ENCODE assay signal across 21 cellular contexts in the genomic region with DNA sequence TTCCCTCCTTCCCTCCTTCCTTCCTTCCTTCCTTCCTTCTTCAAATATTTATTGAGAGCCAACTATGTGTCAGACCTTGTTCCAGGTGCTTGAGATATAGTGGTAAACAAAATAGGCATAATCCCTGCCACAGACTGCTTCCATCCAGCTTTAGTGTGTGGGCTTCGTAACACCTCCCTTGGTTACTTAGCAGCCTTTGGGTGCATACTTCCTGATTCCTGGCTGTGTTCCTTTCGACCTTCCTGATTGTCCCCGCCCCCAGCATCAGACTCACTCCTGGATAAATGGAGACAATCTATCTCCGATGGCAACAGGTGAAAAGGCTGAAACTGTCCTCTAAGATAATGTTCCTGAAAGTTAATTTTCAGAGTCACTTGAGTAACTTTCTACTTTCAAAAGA. TPM values are rescaled to one million over a fixed set of nuclear protein-coding genes. Genes with fewer than 3 reads are reported as not detected.
A peak's percentile ranks its signal among the peaks of the same experiment; 100 is the strongest.
DNase-seq lines count a peak whose midpoint lies in the region; FAIRE-seq and TF ChIP-seq lines count a peak whose summit lies in the region.
"Had no signal": no experiment of that assay in that cellular context is flagged by ENCODE, and none has a peak within 500 bp of the region (broad histone marks: within the 10 kb centered on the region; RNA-seq: fewer than 3 reads in every experiment).

No MANE protein-coding gene starts in this region.

- H3K27me3 ChIP-seq in astrocyte (ENCODE audit: insufficient read depth, low read length) (no peaks in the 10 kb centered on the region), small intestine (ENCODE audit: control insufficient read depth in 2 of 2, insufficient read depth in 2 of 2, low read length in 2 of 2) (no peaks in the 10 kb centered on the region), esophagus squamous epithelium (no peaks in the 10 kb centered on the region), Karpas-422 (ENCODE audit: low read length) (no peaks in the 10 kb centered on the region)

- H3K27ac ChIP-seq in astrocyte (ENCODE audit: low read depth, low read length) = no peak overlapping the region
- no peak overlapping the region for H3K27ac ChIP-seq in small intestine (ENCODE audit: low read depth in 1 of 2, low read length in 1 of 2)
- H3K27ac ChIP-seq in esophagus squamous epithelium = no peak overlapping the region
- H3K27ac ChIP-seq in Karpas-422 (ENCODE audit: low read length) = no peak overlapping the region
- H3K27ac ChIP-seq: GM23248, PC-9 had no signal

- H3K4me3 Mint-ChIP-seq in astrocyte (ENCODE audit: unreplicated experiment) = no peak overlapping the region
- H3K4me3 Mint-ChIP-seq: CD14-positive monocyte had no signal

- H3K9ac ChIP-seq in astrocyte (ENCODE audit: low read length) (no peak overlapping the region), Karpas-422 (ENCODE audit: low read length) (no peak overlapping the region)
- H3K9ac ChIP-seq: GM23248 had no signal

- H3K36me3 ChIP-seq in astrocyte (ENCODE audit: insufficient read depth, low read length) = no peaks in the 10 kb centered on the region
- no peaks in the 10 kb centered on the region for H3K36me3 ChIP-seq in small intestine (ENCODE audit: control insufficient read depth in 2 of 2, insufficient read depth in 2 of 2, low read length in 2 of 2)
- H3K36me3 ChIP-seq in esophagus squamous epithelium = no peaks in the 10 kb centered on the region
- no peaks in the 10 kb centered on the region for H3K36me3 ChIP-seq in Karpas-422 (ENCODE audit: insufficient read depth, low read length)

- TF ChIP-seq POLR2A in esophagus squamous epithelium (IDR thresholded peaks at IDR 0.05) = no peak

- H3K4me1 Mint-ChIP-seq in astrocyte (ENCODE audit: low read depth, unreplicated experiment) = no peaks in the 10 kb centered on the region
- H3K4me1 Mint-ChIP-seq: CD14-positive monocyte had no signal

- WGBS in small intestine, 3 donors = 38 to 56% (median 44%) methylated on average over 4 of the region's 4 CpGs
- 36 to 60% methylated on average over 4 of the region's 4 CpGs for WGBS in esophagus squamous epithelium, 2 donors

- no peaks in the 10 kb centered on the region for H3K36me3 Mint-ChIP-seq in astrocyte (ENCODE audit: low read depth, unreplicated experiment)
- H3K36me3 Mint-ChIP-seq: CD14-positive monocyte had no signal

- H4K20me1 ChIP-seq in astrocyte (ENCODE audit: insufficient read depth, low read length) (no peaks in the 10 kb centered on the region), Karpas-422 (ENCODE audit: insufficient read depth, low read depth, low read length) (no peaks in the 10 kb centered on the region)

- no peaks in the 10 kb centered on the region for H3K4me1 ChIP-seq in astrocyte (ENCODE audit: insufficient read depth, low read length)
- no peaks in the 10 kb centered on the region for H3K4me1 ChIP-seq in small intestine (ENCODE audit: control insufficient read depth in 2 of 2, insufficient read depth in 1 of 2, low read depth in 1 of 2, low read length in 1 of 2)
- no peaks in the 10 kb centered on the region for H3K4me1 ChIP-seq in esophagus squamous epithelium
- 0 out of 2 replicates have a peak, but pooled peaks cover 5% of the 10 kb centered on the region for H3K4me1 ChIP-seq in Karpas-422 (ENCODE audit: low read length)

- FAIRE-seq in astrocyte (lab: Jason Lieb, UNC) = no peak
- peak; percentile 51 for FAIRE-seq in islet of Langerhans (lab: Jason Lieb, UNC)
- no peak for FAIRE-seq in small intestine (lab: Jason Lieb, UNC)
- FAIRE-seq: GM12891, GM19239 had no signal

- no peaks in the 10 kb centered on the region for H3K9me2 ChIP-seq in Karpas-422 (replicated peaks; ENCODE audit: insufficient read depth, low read length)

- H2AFZ ChIP-seq in astrocyte (ENCODE audit: low read depth, low read length) (peak overlapping the region; percentile 29), Karpas-422 (ENCODE audit: low read length) (no peak overlapping the region)
- H2AFZ ChIP-seq: PC-9 had no signal

- no peaks in the 10 kb centered on the region for H3K9me3 ChIP-seq in astrocyte (ENCODE audit: insufficient read depth, low read depth, low read length)
- H3K9me3 ChIP-seq in small intestine (ENCODE audit: control insufficient read depth, low read depth) = no peaks in the 10 kb centered on the region
- no peaks in the 10 kb centered on the region for H3K9me3 ChIP-seq in esophagus squamous epithelium
- H3K9me3 ChIP-seq in Karpas-422 (ENCODE audit: low read length) = no peaks in the 10 kb centered on the region

- DNase-seq in NCI-H2029 (lab: John Stamatoyannopoulos, UW) (peak; percentile 5), NCI-H2029 treated with DMSO at 0.1 percent for 48 hours (lab: John Stamatoyannopoulos, UW) (no peak), astrocyte (ENCODE audit: low read depth) (no peak), small intestine (peak; percentile 16), esophagus squamous epithelium (lab: John Stamatoyannopoulos, UW) (no peak), Karpas-422 (no peak), midbrain (lab: John Stamatoyannopoulos, UW) (no peak)
- DNase-seq: 8988T, DMS 273 treated with DMSO at 0.1 percent for 48 hours, EL, GM23248, KG1, MV-4-11, NCI-H187 treated with DMSO at 0.1 percent for 48 hours, NCI-H345, NCI-H524 treated with DMSO at 0.1 percent for 48 hours, PC-9 had no signal

- H3K79me2 ChIP-seq in astrocyte (ENCODE audit: insufficient read depth, low read length) (no peaks in the 10 kb centered on the region), Karpas-422 (ENCODE audit: low read length) (no peaks in the 10 kb centered on the region)

- no peaks in the 10 kb centered on the region for H3K27me3 Mint-ChIP-seq in astrocyte (ENCODE audit: low read depth, unreplicated experiment)

- H3K9me3 Mint-ChIP-seq in astrocyte (ENCODE audit: unreplicated experiment) = no peaks in the 10 kb centered on the region

- no peak overlapping the region for H3K4me2 ChIP-seq in astrocyte (ENCODE audit: low read length)
- H3K4me2 ChIP-seq in Karpas-422 (ENCODE audit: low read depth, low read length, poor library complexity, severe bottlenecking) = no peak overlapping the region
- H3K4me2 ChIP-seq: PC-9 had no signal

- intact Hi-C loops in esophagus squamous epithelium (cut with DNase I) = no loop called here

- H3K4me3 ChIP-seq in astrocyte (ENCODE audit: insufficient read depth, low read depth, low read length) = no peak overlapping the region
- no peak overlapping the region for H3K4me3 ChIP-seq in small intestine (ENCODE audit: low read depth in 1 of 2, low read length in 2 of 2)
- no peak overlapping the region for H3K4me3 ChIP-seq in esophagus squamous epithelium
- no peak overlapping the region for H3K4me3 ChIP-seq in Karpas-422 (ENCODE audit: low read length)
- H3K4me3 ChIP-seq: GM23248, PC-9 had no signal

- H3K27ac Mint-ChIP-seq in astrocyte (ENCODE audit: unreplicated experiment) = no peak overlapping the region
- H3K27ac Mint-ChIP-seq: CD14-positive monocyte had no signal

- TF ChIP-seq CTCF in astrocyte (IDR thresholded peaks at IDR 0.05; ENCODE audit: insufficient read depth, low read depth, low read length) (no peak), esophagus squamous epithelium (IDR thresholded peaks at IDR 0.05) (no peak)

RNA-seq across cellular contexts. Expression of a gene that starts 13.5 kb away (rescaled TPM):
- total RNA-seq in astrocyte = 4.3 and 4.5 TPM in 2 replicates
- polyA plus RNA-seq in small intestine = under 1 TPM in 2 of 3 donors, not detected in 1; 0.13 to 0.22 TPM
- under 1 TPM in 3 of 4 donors, not detected in 1; 0.23 to 0.66 (median 0.57) TPM for total RNA-seq in esophagus squamous epithelium
- 1.2 and 1.6 TPM in 2 replicates for total RNA-seq in Karpas-422 (2014; rRNA removed; shearing (Covaris generic); ENCODE audit: low replicate concordance)

Comparison
In these comparisons a context has a peak if more than half of its experiments do, and no peak if none do; other contexts are left out.
1. DNase-seq: peak in NCI-H2029 (single experiment) and small intestine (single experiment); none in NCI-H2029 treated with DMSO at 0.1 percent for 48 hours (single experiment), astrocyte (single experiment), esophagus squamous epithelium (single experiment), Karpas-422 (single experiment) and midbrain (single experiment).